ENCODE assay signal across 8 cellular contexts in genomic region chr20:41339957-41340326, GRCh38. TPM values are rescaled to one million over a fixed set of nuclear protein-coding genes. Genes with fewer than 3 reads are reported as not detected.
DNase-seq lines count a peak whose midpoint lies in the region; ATAC-seq and TF ChIP-seq lines count a peak whose summit lies in the region.

No MANE protein-coding gene starts in this region.

- peak; percentile 71 to 92 (median 79) for DNase-seq in CD8-positive, alpha-beta T cell
- peak; percentile 75 for DNase-seq in NAMALWA (ENCODE audit: low spot score)
- peak; percentile 51 for DNase-seq in SKM-1 (lab: John Stamatoyannopoulos, UW; ENCODE audit: unreplicated experiment)
- peak; percentile 80 to 94 for DNase-seq in activated naive CD4-positive, alpha-beta T cell treated with anti-CD3 and anti-CD28 coated beads, Interleukin-2, amount 50 U/mL, for 72 hours (ENCODE audit: low spot score in 2 of 2)
- peak; percentile 92 for DNase-seq in Right ventricle myocardium inferior (ENCODE audit: missing footprints)
- DNase-seq in osteoblast (ENCODE audit: insufficient read length, low spot score, missing footprints) = peak; percentile 96
- DNase-seq in testis = peak; percentile 89

- H3K4me3 Mint-ChIP-seq in CD8-positive, alpha-beta T cell = peak overlapping the region; percentile 58

- H3K27ac Mint-ChIP-seq in CD8-positive, alpha-beta T cell = no peak overlapping the region
- peak overlapping the region; percentile 21 to 88 for H3K27ac Mint-ChIP-seq in activated naive CD4-positive, alpha-beta T cell treated with anti-CD3 and anti-CD28 coated beads, Interleukin-2, amount 50 U/mL, for 72 hours

- peak; percentile 99 for TF ChIP-seq CTCF in CD8-positive, alpha-beta T cell (IDR thresholded peaks at IDR 0.05)
- TF ChIP-seq CTCF in osteoblast (IDR thresholded peaks at IDR 0.05; ENCODE audit: extremely low read depth, low read depth, low read length) (peak; percentile 89), testis (IDR thresholded peaks at IDR 0.05) (peak; percentile 97 to 99 (median 98))

- H2AFZ ChIP-seq in osteoblast (ENCODE audit: low read length) = peak overlapping the region; percentile 99

- no peaks in the 10 kb centered on the region for H4K20me1 ChIP-seq in osteoblast (ENCODE audit: insufficient read depth, low read length)

- no peak overlapping the region for H3K27ac ChIP-seq in CD8-positive, alpha-beta T cell (ENCODE audit: low read depth, low read length)
- H3K27ac ChIP-seq in osteoblast (ENCODE audit: low read depth, low read length) (peak overlapping the region; percentile 51), testis (no peak overlapping the region)

- peaks cover 9% of the 10 kb centered on the region for H3K4me1 ChIP-seq in CD8-positive, alpha-beta T cell (ENCODE audit: insufficient read depth, low read length)
- H3K4me1 ChIP-seq in osteoblast (ENCODE audit: insufficient read depth, low read length) = peaks cover 10% of the 10 kb centered on the region
- H3K4me1 ChIP-seq in testis = peaks cover 14% of the 10 kb centered on the region

- no peak for TF ChIP-seq POLR2A in testis (IDR thresholded peaks at IDR 0.05)

- intact Hi-C loops in CD8-positive, alpha-beta T cell (cut with DNase I, micrococcal nuclease) = loop anchor here (1.0 to 2.0 kb wide), 7 partner anchors 21 to 372 kb away; partner anchors contain the start of gene ZHX3 (in 1 of the 2)
- intact Hi-C loops in Right ventricle myocardium inferior (cut with DNase I) = loop anchor here (1.0 to 10.0 kb wide), 9 partner anchors 71 to 375 kb away; partner anchors contain the start of gene CHD6
- intact Hi-C loops in testis (cut with DNase I; ENCODE audit: low total_unique reads) = loop anchor here (10.0 kb wide), 2 partner anchors 75 to 165 kb away; no protein-coding TSS in a partner anchor

- peak overlapping the region; percentile 100 for H3K4me2 ChIP-seq in osteoblast (ENCODE audit: insufficient read depth, low read length)

- peak; percentile 99 for ATAC-seq in CD8-positive, alpha-beta T cell
- ATAC-seq in GM21717 (IDR thresholded peaks at IDR 0.05; ENCODE audit: unreplicated experiment) (peak; percentile 70), Right ventricle myocardium inferior (peak; percentile 78)
- peak; percentile 84 to 87 for ATAC-seq in activated naive CD4-positive, alpha-beta T cell treated with anti-CD3 and anti-CD28 coated beads, Interleukin-2, amount 50 U/mL, for 72 hours

- H3K79me2 ChIP-seq in osteoblast (ENCODE audit: insufficient read depth, low read length) = peaks cover 2% of the 10 kb centered on the region

- H3K4me1 Mint-ChIP-seq in CD8-positive, alpha-beta T cell (ENCODE audit: low read depth) = peaks cover 9% of the 10 kb centered on the region

- peak overlapping the region; percentile 15 for H3K4me3 ChIP-seq in CD8-positive, alpha-beta T cell (ENCODE audit: low read depth, low read length)
- H3K4me3 ChIP-seq in osteoblast (ENCODE audit: insufficient read depth, low read length) (peak overlapping the region; percentile 81), testis (peak overlapping the region; percentile 29 to 51)

- H3K27me3 Mint-ChIP-seq in CD8-positive, alpha-beta T cell (ENCODE audit: low read depth) = peaks cover 8% of the 10 kb centered on the region

- CTCF ChIA-PET in CD8-positive, alpha-beta T cell (lab: Charles Lee) = interaction anchor here (0.6 to 11.4 kb wide), 49 partner anchors 9 to 376 kb away, joined by 3 to 141 read pairs (median 3); partner anchors contain the start of gene PLCG1

- no peaks in the 10 kb centered on the region for H3K9me3 ChIP-seq in CD8-positive, alpha-beta T cell (ENCODE audit: low read length)
- no peaks in the 10 kb centered on the region for H3K9me3 ChIP-seq in osteoblast (ENCODE audit: low read depth, low read length)
- H3K9me3 ChIP-seq in testis = no peaks in the 10 kb centered on the region

- no peaks in the 10 kb centered on the region for H3K27me3 ChIP-seq in CD8-positive, alpha-beta T cell (ENCODE audit: insufficient read depth, low read length)
- H3K27me3 ChIP-seq in osteoblast (ENCODE audit: insufficient read depth, low read length) (no peaks in the 10 kb centered on the region), testis (no peaks in the 10 kb centered on the region)

- H3K36me3 Mint-ChIP-seq in CD8-positive, alpha-beta T cell = no peaks in the 10 kb centered on the region
- H3K36me3 Mint-ChIP-seq in activated naive CD4-positive, alpha-beta T cell treated with anti-CD3 and anti-CD28 coated beads, Interleukin-2, amount 50 U/mL, for 72 hours = no peaks in the 10 kb centered on the region

- H3K36me3 ChIP-seq in CD8-positive, alpha-beta T cell (ENCODE audit: insufficient read depth, low read length) = no peaks in the 10 kb centered on the region
- no peaks in the 10 kb centered on the region for H3K36me3 ChIP-seq in osteoblast (ENCODE audit: insufficient read depth, low read length)
- no peaks in the 10 kb centered on the region for H3K36me3 ChIP-seq in testis (ENCODE audit: low read depth, missing control alignments)

- 5% methylated on average over 25 of the region's 25 CpGs for WGBS in testis, 2 donors

- POLR2A ChIA-PET in CD8-positive, alpha-beta T cell (lab: Charles Lee) = interaction anchor here (0.6 to 1.1 kb wide), 2 partner anchors 9 to 205 kb away, joined by 3 to 4 read pairs; no protein-coding TSS in a partner anchor

- H3K9me3 Mint-ChIP-seq in CD8-positive, alpha-beta T cell = no peaks in the 10 kb centered on the region
- H3K9me3 Mint-ChIP-seq in activated naive CD4-positive, alpha-beta T cell treated with anti-CD3 and anti-CD28 coated beads, Interleukin-2, amount 50 U/mL, for 72 hours = no peaks in the 10 kb centered on the region

RNA-seq across cellular contexts. Expression of gene LPIN3, which starts 0.7 kb away (rescaled TPM):
- under 1 TPM; 0.05 to 0.14 TPM for total RNA-seq in CD8-positive, alpha-beta T cell
- total RNA-seq in activated naive CD4-positive, alpha-beta T cell treated with anti-CD3 and anti-CD28 coated beads, Interleukin-2, amount 50 U/mL, for 72 hours = 1 to 10 TPM; 4.4 to 5.1 TPM
- total RNA-seq in Right ventricle myocardium inferior (18.1 TPM), osteoblast (9.0 and 10.3 TPM in 2 replicates), testis (10 to 100 TPM in 1 of 2 donors, 1 to 10 TPM in 1; 7.6 to 13.6 TPM)
- polyA plus RNA-seq in testis (ENCODE audit: insufficient read depth, low read depth, low replicate concordance) = 9.9 TPM

RNA-seq across cellular contexts. Expression of gene ZHX3, which starts 22.4 kb away (rescaled TPM):
- total RNA-seq in CD8-positive, alpha-beta T cell = 1 to 10 TPM; 4.4 to 4.7 TPM
- 10 to 100 TPM in 1 of 2 donors, 1 to 10 TPM in 1; 8.2 to 10.1 TPM for total RNA-seq in activated naive CD4-positive, alpha-beta T cell treated with anti-CD3 and anti-CD28 coated beads, Interleukin-2, amount 50 U/mL, for 72 hours
- total RNA-seq in Right ventricle myocardium inferior = 34.5 TPM
- 35.4 and 36.6 TPM in 2 replicates for total RNA-seq in osteoblast
- total RNA-seq in testis = 10 to 100 TPM; 35.1 to 55.7 TPM
- 103 TPM for polyA plus RNA-seq in testis (ENCODE audit: insufficient read depth, low read depth, low replicate concordance)

RNA-seq across cellular contexts. Expression of gene EMILIN3, which starts 26.7 kb away (rescaled TPM):
- not detected for total RNA-seq in CD8-positive, alpha-beta T cell
- under 1 TPM in 1 of 2 donors, not detected in 1; 0.27 TPM for total RNA-seq in activated naive CD4-positive, alpha-beta T cell treated with anti-CD3 and anti-CD28 coated beads, Interleukin-2, amount 50 U/mL, for 72 hours
- 6.6 TPM for total RNA-seq in Right ventricle myocardium inferior
- not detected in 2 replicates for total RNA-seq in osteoblast
- 1 to 10 TPM; 3.7 to 4.2 TPM for total RNA-seq in testis
- 14.8 TPM for polyA plus RNA-seq in testis (ENCODE audit: insufficient read depth, low read depth, low replicate concordance)

Comparison
In these comparisons a context has a peak if more than half of its experiments do, and no peak if none do; other contexts are left out.
1. H3K4me3 ChIP-seq: peak in every context shown above with its lines; median percentile 81 in osteoblast; 40 in testis; 15 in CD8-positive, alpha-beta T cell.